8 cellular contexts compared by ENCODE assay signal in the genomic region with DNA sequence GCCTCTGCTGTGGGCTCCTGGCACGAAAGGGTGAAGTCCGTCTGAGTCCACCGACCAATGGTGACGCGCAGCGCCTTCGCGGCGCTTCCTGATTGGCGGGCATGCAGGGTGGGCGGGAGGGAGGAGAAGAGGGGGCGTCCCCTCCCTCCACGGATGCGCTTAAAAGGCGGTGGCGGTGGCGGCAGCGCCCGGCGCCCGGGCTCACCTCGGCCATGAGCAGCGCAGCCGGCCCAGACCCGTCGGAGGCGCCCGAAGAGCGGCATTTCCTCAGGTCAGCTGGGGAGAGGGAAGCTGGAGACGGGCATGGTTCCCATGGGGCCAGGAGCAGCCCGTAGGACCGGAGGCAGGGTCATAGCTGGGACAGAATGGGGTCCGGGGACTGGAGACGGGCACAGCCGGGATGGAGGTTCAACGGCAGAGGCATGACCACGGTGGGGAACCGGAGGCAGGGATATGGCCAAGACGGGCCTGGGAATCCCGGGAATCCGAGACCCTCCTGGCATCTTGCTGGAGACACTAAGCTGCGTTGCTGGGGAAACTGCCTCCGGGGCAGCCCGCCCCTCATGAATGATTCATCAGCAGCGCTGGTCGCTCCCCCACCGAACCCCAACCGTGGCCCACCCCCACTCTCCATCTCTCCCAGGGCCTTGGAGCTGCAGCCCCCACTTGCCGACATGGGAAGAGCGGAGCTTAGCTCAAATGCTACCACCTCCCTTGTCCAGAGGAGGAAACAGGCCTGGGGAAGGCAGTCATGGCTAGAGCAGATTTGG. TPM values are rescaled to one million over a fixed set of nuclear protein-coding genes. Genes with fewer than 3 reads are reported as not detected.
DNase-seq lines count a peak whose midpoint lies in the region; ATAC-seq and TF ChIP-seq lines count a peak whose summit lies in the region.
"Had no signal": no experiment of that assay in that cellular context is flagged by ENCODE, and none has a peak within 500 bp of the region (broad histone marks: within the 10 kb centered on the region; RNA-seq: fewer than 3 reads in every experiment).

YJEFN3 (plus strand) TSS at position 191 of the 770 bp plus-strand sequence; CDS start at position 213, 22 bp downstream.

- H3K23ac ChIP-seq in H9 (ENCODE audit: insufficient read length, low read depth, low read length), result no peak within 1 kb of the TSS

- no peaks in the 10 kb centered on the region for H3K79me2 ChIP-seq in H9 (ENCODE audit: insufficient read depth, low read length)

- no peak within 1 kb of the TSS for H4K5ac ChIP-seq in H9 (ENCODE audit: insufficient read length, low read depth, low read length)

- H4K20me1 ChIP-seq in H9 (ENCODE audit: control insufficient read depth, insufficient read depth, insufficient read length), result peaks cover 3% of the 10 kb centered on the region

- peaks cover 6% of the 10 kb centered on the region for H3K27me3 Mint-ChIP-seq in H9 (ENCODE audit: low read depth)
- H3K27me3 Mint-ChIP-seq in activated T-helper 1 cell treated with anti-CD3 and anti-CD28 coated beads, Interleukin-12 subunit alpha, Interleukin-12 subunit beta, Interleukin-2, Interleukin-4 antibody, amounts not matched to agents 30 ng/mL and 10 ng/mL and 1 ng/mL, durations not matched to agents 14 hours and 24 hours and 36 hours (ENCODE audit: insufficient read depth), result no peaks in the 10 kb centered on the region

- no peak within 1 kb of the TSS for H3K4me2 ChIP-seq in H9 (ENCODE audit: insufficient read depth, insufficient read length, low read length)

- no peak within 1 kb of the TSS for H3K4ac ChIP-seq in H9 (ENCODE audit: low read depth, low read length)

- peaks cover 13 to 59% (median 44%) of the 10 kb centered on the region in 3 experiments; a peak in 6 of 7 replicates for H3K36me3 Mint-ChIP-seq in H9 (ENCODE audit: insufficient read depth in 1 of 3, low read depth in 3 of 3)
- H3K36me3 Mint-ChIP-seq in activated T-helper 1 cell treated with anti-CD3 and anti-CD28 coated beads, Interleukin-12 subunit alpha, Interleukin-12 subunit beta, Interleukin-2, Interleukin-4 antibody, amounts not matched to agents 30 ng/mL and 10 ng/mL and 1 ng/mL, durations not matched to agents 14 hours and 24 hours and 36 hours (ENCODE audit: low read depth), result peaks cover 9% of the 10 kb centered on the region

- H3K9ac ChIP-seq in H9 (ENCODE audit: extremely low read depth, insufficient read length, low read length), result no peak within 1 kb of the TSS

- H2AK5ac ChIP-seq in H9 (ENCODE audit: insufficient read length, low read length), result no peak within 1 kb of the TSS

- no peak within 1 kb of the TSS for H2BK12ac ChIP-seq in H9 (ENCODE audit: insufficient read length, low read depth, low read length)

- no peak for TF ChIP-seq CTCF in H9 (conservative IDR thresholded peaks at IDR 0.05)
- TF ChIP-seq CTCF in cardiac muscle cell (IDR thresholded peaks at IDR 0.05; ENCODE audit: low read depth, low read length), result no peak

- H2BK5ac ChIP-seq in H9 (ENCODE audit: insufficient read length, low read length), result no peak within 1 kb of the TSS

- H4K91ac ChIP-seq in H9 (ENCODE audit: insufficient read length, low read depth, low read length), result no peak within 1 kb of the TSS

- WGBS in H9 (ENCODE audit: extremely low coverage, insufficient read length, low lambda C conversion rate), result no CpG with 5 or more reads among the region's 50 CpGs

- H3K18ac ChIP-seq in H9 (ENCODE audit: insufficient read length, low read depth, low read length), result no peak within 1 kb of the TSS

- no peaks in the 10 kb centered on the region for H3K4me1 ChIP-seq in H9 (ENCODE audit: insufficient read depth, low read length)
- peaks cover 11% of the 10 kb centered on the region for H3K4me1 ChIP-seq in cardiac muscle cell (ENCODE audit: low read depth)

- H2BK20ac ChIP-seq in H9 (ENCODE audit: low read depth, low read length, poor library complexity, severe bottlenecking), result no peak within 1 kb of the TSS

- no peak for ATAC-seq in HG02571 (IDR thresholded peaks at IDR 0.05; ENCODE audit: unreplicated experiment)

- no peaks in the 10 kb centered on the region for H3K27me3 ChIP-seq in H9 (ENCODE audit: insufficient read depth, low read length)
- no peaks in the 10 kb centered on the region for H3K27me3 ChIP-seq in cardiac muscle cell

- no peak within 1 kb of the TSS for H3K27ac ChIP-seq in H9 (ENCODE audit: insufficient read length, low read depth, low read length)
- H3K27ac ChIP-seq in cardiac muscle cell, result no peak within 1 kb of the TSS

- H2BK15ac ChIP-seq in H9 (ENCODE audit: low read depth, low read length), result no peak within 1 kb of the TSS

- no peak within 1 kb of the TSS for H2AFZ ChIP-seq in H9 (ENCODE audit: low read length)

- H3K9me3 Mint-ChIP-seq in H9, result no peaks in the 10 kb centered on the region
- no peaks in the 10 kb centered on the region for H3K9me3 Mint-ChIP-seq in activated T-helper 1 cell treated with anti-CD3 and anti-CD28 coated beads, Interleukin-12 subunit alpha, Interleukin-12 subunit beta, Interleukin-2, Interleukin-4 antibody, amounts not matched to agents 30 ng/mL and 10 ng/mL and 1 ng/mL, durations not matched to agents 14 hours and 24 hours and 36 hours

- no peak within 1 kb of the TSS for H3K14ac ChIP-seq in H9 (ENCODE audit: insufficient read depth, low read length)

- H3K4me3 ChIP-seq in cardiac muscle cell, result no peak within 1 kb of the TSS

- DNase-seq in H9, result peak; percentile 91
- no peak for DNase-seq in activated T-helper 1 cell treated with anti-CD3 and anti-CD28 coated beads, Interleukin-12 subunit alpha, Interleukin-12 subunit beta, Interleukin-2, Interleukin-4 antibody, amounts not matched to agents 30 ng/mL and 10 ng/mL and 1 ng/mL, durations not matched to agents 14 hours and 24 hours and 36 hours (ENCODE audit: low spot score)
- peak in 1 of 2 donors; percentile 58 for DNase-seq in cardiac muscle cell (ENCODE audit: low read depth in 1 of 2, low spot score in 1 of 2)
- DNase-seq in putamen (ENCODE audit: low spot score), result peak; percentile 77
- DNase-seq in SW 1271 (lab: John Stamatoyannopoulos, UW), result no peak
- no peak for DNase-seq in cortex of kidney (lab: John Stamatoyannopoulos, UW)
- DNase-seq: SHP77 had no signal

- H2BK120ac ChIP-seq in H9 (ENCODE audit: low read depth, low read length, poor library complexity, severe bottlenecking), result no peak within 1 kb of the TSS

- H3K4me3 Mint-ChIP-seq in H9, result peak within 1 kb of the TSS in 1 of 2 experiments; percentile 16; a peak in 1 of 5 replicates
- no peak within 1 kb of the TSS for H3K4me3 Mint-ChIP-seq in activated T-helper 1 cell treated with anti-CD3 and anti-CD28 coated beads, Interleukin-12 subunit alpha, Interleukin-12 subunit beta, Interleukin-2, Interleukin-4 antibody, amounts not matched to agents 30 ng/mL and 10 ng/mL and 1 ng/mL, durations not matched to agents 14 hours and 24 hours and 36 hours

- no peak within 1 kb of the TSS for H3T11ph ChIP-seq in H9 (ENCODE audit: low read length)

- peak within 1 kb of the TSS in 2 of 3 experiments; percentile 73 to 80; a peak in 4 of 7 replicates for H3K27ac Mint-ChIP-seq in H9
- H3K27ac Mint-ChIP-seq in activated T-helper 1 cell treated with anti-CD3 and anti-CD28 coated beads, Interleukin-12 subunit alpha, Interleukin-12 subunit beta, Interleukin-2, Interleukin-4 antibody, amounts not matched to agents 30 ng/mL and 10 ng/mL and 1 ng/mL, durations not matched to agents 14 hours and 24 hours and 36 hours, result no peak within 1 kb of the TSS

- intact Hi-C loops in activated T-helper 1 cell treated with anti-CD3 and anti-CD28 coated beads, Interleukin-12 subunit alpha, Interleukin-12 subunit beta, Interleukin-2, Interleukin-4 antibody, amounts not matched to agents 30 ng/mL and 10 ng/mL and 1 ng/mL, durations not matched to agents 14 hours and 24 hours and 36 hours (cut with micrococcal nuclease), result no loop called here

- H3K4me1 Mint-ChIP-seq in H9, result peaks cover 13 to 31% of the 10 kb centered on the region in 2 experiments
- H3K4me1 Mint-ChIP-seq in activated T-helper 1 cell treated with anti-CD3 and anti-CD28 coated beads, Interleukin-12 subunit alpha, Interleukin-12 subunit beta, Interleukin-2, Interleukin-4 antibody, amounts not matched to agents 30 ng/mL and 10 ng/mL and 1 ng/mL, durations not matched to agents 14 hours and 24 hours and 36 hours (ENCODE audit: low read depth), result peaks cover 3% of the 10 kb centered on the region

- no peaks in the 10 kb centered on the region for H3K23me2 ChIP-seq in H9 (ENCODE audit: insufficient read length, low read depth, low read length, poor library complexity, severe bottlenecking)

- H3K9me3 ChIP-seq in H9 (ENCODE audit: control insufficient read depth, low read depth, low read length), result no peaks in the 10 kb centered on the region
- no peaks in the 10 kb centered on the region for H3K9me3 ChIP-seq in cardiac muscle cell (ENCODE audit: low read depth)

- H3K56ac ChIP-seq in H9 (ENCODE audit: insufficient read length, low read depth, low read length), result no peak within 1 kb of the TSS

- H3K36me3 ChIP-seq in cardiac muscle cell, result peaks cover 3% of the 10 kb centered on the region

- H4K8ac ChIP-seq in H9 (replicated peaks; ENCODE audit: insufficient read length, low read depth, low read length), result no peak within 1 kb of the TSS

- H3K79me1 ChIP-seq in H9 (ENCODE audit: insufficient read depth, low read depth, low read length, poor library complexity, severe bottlenecking), result peaks cover 5% of the 10 kb centered on the region

RNA-seq across cellular contexts. Expression of gene YJEFN3, which starts in this region (rescaled TPM):
- total RNA-seq in H9 (2021), result 15.7 and 16.6 TPM in 2 replicates
- 13.6 and 15.0 TPM in 2 replicates for total RNA-seq in activated T-helper 1 cell treated with anti-CD3 and anti-CD28 coated beads, Interleukin-12 subunit alpha, Interleukin-12 subunit beta, Interleukin-2, Interleukin-4 antibody, amounts not matched to agents 30 ng/mL and 10 ng/mL and 1 ng/mL, durations not matched to agents 14 hours and 24 hours and 36 hours
- total RNA-seq in cardiac muscle cell, result 10.6 and 12.5 TPM in 2 replicates
- 23.0 and 29.9 TPM in 2 replicates for polyA plus RNA-seq in cardiac muscle cell

Comparison
In these comparisons a context has a peak if more than half of its experiments do, and no peak if none do; other contexts are left out.
1. DNase-seq: peak in H9 (single experiment) and putamen (single experiment); none in activated T-helper 1 cell treated with anti-CD3 and anti-CD28 coated beads, Interleukin-12 subunit alpha, Interleukin-12 subunit beta, Interleukin-2, Interleukin-4 antibody, amounts not matched to agents 30 ng/mL and 10 ng/mL and 1 ng/mL, durations not matched to agents 14 hours and 24 hours and 36 hours (single experiment), SW 1271 (0 of 2) and cortex of kidney (single experiment).